Comparison of ENCODE assay signal across 17 cellular contexts in the genomic region with DNA sequence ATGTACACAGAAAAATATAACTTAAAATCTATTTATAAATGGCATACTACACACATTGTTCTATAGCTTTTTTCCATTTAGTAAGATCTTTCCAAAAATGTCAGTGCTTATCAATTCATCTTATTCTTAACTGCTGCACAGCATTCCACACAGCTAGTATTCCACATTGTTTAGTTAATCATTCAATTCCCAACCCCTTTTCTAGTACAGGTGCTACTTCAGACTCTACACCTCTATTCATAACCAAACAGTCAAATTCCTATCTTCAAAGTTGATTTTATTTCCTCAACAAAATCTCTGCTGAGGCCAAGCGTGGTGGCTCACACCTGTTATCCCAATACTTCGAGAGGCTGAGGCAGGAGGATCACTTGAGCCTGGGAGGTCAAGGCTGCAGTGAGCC. TPM values are rescaled to one million over a fixed set of nuclear protein-coding genes. Genes with fewer than 3 reads are reported as not detected.
DNase-seq lines count a peak whose midpoint lies in the region; ATAC-seq and TF ChIP-seq lines count a peak whose summit lies in the region.
"Had no signal": no experiment of that assay in that cellular context is flagged by ENCODE, and none has a peak within 500 bp of the region (broad histone marks: within the 10 kb centered on the region; RNA-seq: fewer than 3 reads in every experiment).

No MANE protein-coding gene starts in this region.

- H3K27ac Mint-ChIP-seq in T-helper 1 cell treated with Interleukin-12 subunit alpha and Interleukin-12 subunit beta and Interleukin-4 antibody, amounts not matched to agents 30 μg/mL and 1 μg/mL, for 36 hours: peak overlapping the region; percentile 6
- peak overlapping the region in 3 of 5 experiments; percentile 3 to 36 (median 14) for H3K27ac Mint-ChIP-seq in brain
- H3K27ac Mint-ChIP-seq: WTC11 had no signal

- intact Hi-C loops in psoas muscle (cut with DNase I): no loop called here

- TF ChIP-seq CTCF in brain (conservative IDR thresholded peaks at IDR 0.05) (no peak), psoas muscle (IDR thresholded peaks at IDR 0.05) (no peak)

- DNase-seq in T-helper 1 cell: no peak
- DNase-seq in Karpas-422: no peak
- DNase-seq in psoas muscle: no peak
- DNase-seq in NCI-H1930 (lab: John Stamatoyannopoulos, UW): no peak
- DNase-seq in DMS79 treated with DMSO at 0.1 percent for 48 hours (lab: John Stamatoyannopoulos, UW): no peak
- DNase-seq: activated T-cell treated with anti-CD3 and anti-CD28 coated beads, Interleukin-2, amount 50 U/mL, for 48 hours; amygdala; NCI-H1436; small intestine; stimulated activated naive CD8-positive, alpha-beta T cell treated with anti-CD3 and anti-CD28 coated beads, Interleukin-15, Interleukin-2, amounts not matched to agents 100 U/mL and 50 U/mL, for 24 hours; SW 1271 had no signal

- no peaks in the 10 kb centered on the region for H3K9me3 Mint-ChIP-seq in T-helper 1 cell treated with Interleukin-12 subunit alpha and Interleukin-12 subunit beta and Interleukin-4 antibody, amounts not matched to agents 30 μg/mL and 1 μg/mL, for 36 hours
- H3K9me3 Mint-ChIP-seq in brain: peaks cover 0 to under 1% (median 0%) of the 10 kb centered on the region in 5 experiments

- H3K4me1 ChIP-seq in Karpas-422 (ENCODE audit: low read length): peaks cover 42% of the 10 kb centered on the region
- H3K4me1 ChIP-seq in psoas muscle: peaks cover 39% of the 10 kb centered on the region

- no peak overlapping the region for H2AFZ ChIP-seq in Karpas-422 (ENCODE audit: low read length)

- peak overlapping the region; percentile 45 for H3K4me3 ChIP-seq in Karpas-422 (ENCODE audit: low read length)
- H3K4me3 ChIP-seq in psoas muscle: no peak overlapping the region

- 69 to 77% (median 73%) methylated on average over 2 of the region's 2 CpGs for WGBS in psoas muscle, 3 donors

- H3K4me1 Mint-ChIP-seq in T-helper 1 cell treated with Interleukin-12 subunit alpha and Interleukin-12 subunit beta and Interleukin-4 antibody, amounts not matched to agents 30 μg/mL and 1 μg/mL, for 36 hours (ENCODE audit: low read depth): peaks cover 27% of the 10 kb centered on the region
- H3K4me1 Mint-ChIP-seq in brain: peaks cover 15% of the 10 kb centered on the region

- H3K36me3 Mint-ChIP-seq in T-helper 1 cell treated with Interleukin-12 subunit alpha and Interleukin-12 subunit beta and Interleukin-4 antibody, amounts not matched to agents 30 μg/mL and 1 μg/mL, for 36 hours (ENCODE audit: low read depth): peaks cover 24% of the 10 kb centered on the region
- peaks cover 51% of the 10 kb centered on the region for H3K36me3 Mint-ChIP-seq in brain

- peaks cover 70% of the 10 kb centered on the region for H3K79me2 ChIP-seq in Karpas-422 (ENCODE audit: low read length)

- peak overlapping the region; percentile 77 for H3K27ac ChIP-seq in Karpas-422 (ENCODE audit: low read length)
- H3K27ac ChIP-seq in psoas muscle: peak overlapping the region; percentile 46
- H3K27ac ChIP-seq: 22Rv1, epithelial cell of prostate had no signal

- no peak overlapping the region for H3K4me3 Mint-ChIP-seq in T-helper 1 cell treated with Interleukin-12 subunit alpha and Interleukin-12 subunit beta and Interleukin-4 antibody, amounts not matched to agents 30 μg/mL and 1 μg/mL, for 36 hours
- H3K4me3 Mint-ChIP-seq in brain: no peak overlapping the region
- H3K4me3 Mint-ChIP-seq: WTC11 had no signal

- no peaks in the 10 kb centered on the region for H3K27me3 Mint-ChIP-seq in T-helper 1 cell treated with Interleukin-12 subunit alpha and Interleukin-12 subunit beta and Interleukin-4 antibody, amounts not matched to agents 30 μg/mL and 1 μg/mL, for 36 hours (ENCODE audit: low read depth)
- H3K27me3 Mint-ChIP-seq in brain: no peaks in the 10 kb centered on the region

- H3K27me3 ChIP-seq in Karpas-422 (ENCODE audit: low read length): no peaks in the 10 kb centered on the region
- H3K27me3 ChIP-seq in psoas muscle (ENCODE audit: insufficient read depth in 3 of 3, low read length in 2 of 3): no peaks in the 10 kb centered on the region

- peaks cover 7% of the 10 kb centered on the region; the same call in 1 of the 2 replicates for H4K20me1 ChIP-seq in Karpas-422 (ENCODE audit: insufficient read depth, low read depth, low read length)

- ATAC-seq in psoas muscle (no peak), HG03460 (IDR thresholded peaks at IDR 0.05; ENCODE audit: unreplicated experiment) (no peak)
- ATAC-seq: WTC11 had no signal

- H3K9me2 ChIP-seq in Karpas-422 (replicated peaks; ENCODE audit: insufficient read depth, low read length): no peaks in the 10 kb centered on the region

- peak overlapping the region; percentile 64 for H3K4me2 ChIP-seq in Karpas-422 (ENCODE audit: low read depth, low read length, poor library complexity, severe bottlenecking)

- H3K9ac ChIP-seq in Karpas-422 (ENCODE audit: low read length): peak overlapping the region; percentile 41; the same call in 1 of the 2 replicates

- H3K36me3 ChIP-seq in Karpas-422 (ENCODE audit: insufficient read depth, low read length): peaks cover 8% of the 10 kb centered on the region
- peaks cover 3 to 20% of the 10 kb centered on the region in 2 donors for H3K36me3 ChIP-seq in psoas muscle (ENCODE audit: insufficient read depth in 1 of 2, low read depth in 1 of 2)

- no peaks in the 10 kb centered on the region for H3K9me3 ChIP-seq in Karpas-422 (ENCODE audit: low read length)
- H3K9me3 ChIP-seq in psoas muscle: no peaks in the 10 kb centered on the region

RNA-seq across cellular contexts. Expression of a gene that starts 12.3 kb away (rescaled TPM):
- total RNA-seq in Karpas-422 (2014; rRNA removed; shearing (Covaris generic); ENCODE audit: low replicate concordance): 103 and 179 TPM in 2 replicates
- polyA plus RNA-seq in brain (ENCODE audit: insufficient read depth, low read depth, low replicate concordance) (37.7 TPM), psoas muscle (10 to 100 TPM; 17.9 to 49.0 (median 28.0) TPM)
- 100 to 1,000 TPM in 1 of 4 donors, 10 to 100 TPM in 3; 69.1 to 116 (median 88.5) TPM for total RNA-seq in psoas muscle

RNA-seq across cellular contexts. Expression of a gene that starts 37.2 kb away (rescaled TPM):
- 104 and 349 TPM in 2 replicates for total RNA-seq in Karpas-422 (2014; rRNA removed; shearing (Covaris generic); ENCODE audit: low replicate concordance)
- polyA plus RNA-seq in brain (ENCODE audit: insufficient read depth, low read depth, low replicate concordance): 227 TPM
- total RNA-seq in psoas muscle: 100 to 1,000 TPM; 128 to 203 (median 159) TPM
- polyA plus RNA-seq in psoas muscle: 100 to 1,000 TPM in 2 of 3 donors, 10 to 100 TPM in 1; 88.2 to 255 (median 101) TPM
